In genomic region chr7:82615527-82615926, GRCh38 we compare ENCODE assay signal across 13 cellular contexts.
DNase-seq lines count a peak whose midpoint lies in the region; ATAC-seq, FAIRE-seq and TF ChIP-seq lines count a peak whose summit lies in the region.
"Had no signal": no experiment of that assay in that cellular context is flagged by ENCODE, and none has a peak within 500 bp of the region (broad histone marks: within the 10 kb centered on the region; RNA-seq: fewer than 3 reads in every experiment).

No MANE protein-coding gene starts in this region.

- H3K9me3 Mint-ChIP-seq in endothelial cell (ENCODE audit: unreplicated experiment), result no peaks in the 10 kb centered on the region
- no peaks in the 10 kb centered on the region for H3K9me3 Mint-ChIP-seq in stimulated activated naive CD8-positive, alpha-beta T cell treated with anti-CD3 and anti-CD28 coated beads, Interleukin-15, amount 100 ng/mL, for 72 hours
- H3K9me3 Mint-ChIP-seq: neural crest cell had no signal

- no peak overlapping the region for H3K4me3 ChIP-seq in HL-60 (replicated peaks; ENCODE audit: insufficient read depth, low read length)
- H3K4me3 ChIP-seq: thoracic aorta had no signal

- peak; percentile 83 for ATAC-seq in GM21825 (IDR thresholded peaks at IDR 0.05; ENCODE audit: unreplicated experiment)
- ATAC-seq in stimulated activated naive CD8-positive, alpha-beta T cell treated with anti-CD3 and anti-CD28 coated beads, Interleukin-15, amount 100 ng/mL, for 72 hours, result no peak

- FAIRE-seq in GM12892 (lab: Jason Lieb, UNC), result peak; percentile 78

- no peaks in the 10 kb centered on the region for H3K36me3 Mint-ChIP-seq in endothelial cell (ENCODE audit: low read depth, unreplicated experiment)
- H3K36me3 Mint-ChIP-seq: CD8-positive, alpha-beta memory T cell had no signal

- H3K27ac ChIP-seq in HL-60 (replicated peaks), result peak overlapping the region; percentile 66
- H3K27ac ChIP-seq: thoracic aorta had no signal

- no peak for TF ChIP-seq CTCF in HL-60 (IDR thresholded peaks at IDR 0.05; ENCODE audit: insufficient read depth, low read length)
- no peak for TF ChIP-seq CTCF in endothelial cell (IDR thresholded peaks at IDR 0.05; ENCODE audit: unreplicated experiment)
- no peak for TF ChIP-seq CTCF in GM20000 (IDR thresholded peaks at IDR 0.05; ENCODE audit: extremely low read depth, missing control alignments)

- H3K27ac Mint-ChIP-seq in endothelial cell (ENCODE audit: unreplicated experiment), result peak overlapping the region; percentile 64
- H3K27ac Mint-ChIP-seq in stimulated activated naive CD8-positive, alpha-beta T cell treated with anti-CD3 and anti-CD28 coated beads, Interleukin-15, amount 100 ng/mL, for 72 hours, result no peak overlapping the region

- no peak for DNase-seq in GM12892 (ENCODE audit: insufficient read length)
- DNase-seq in HL-60 (ENCODE audit: low read depth in 1 of 2, low spot score in 1 of 2), result peak; percentile 26 to 91
- no peak for DNase-seq in endothelial cell (ENCODE audit: low spot score)
- DNase-seq in GM20000 (ENCODE audit: low spot score), result no peak
- DNase-seq in NCI-H2107 (lab: John Stamatoyannopoulos, UW), result no peak
- no peak for DNase-seq in stimulated activated naive CD8-positive, alpha-beta T cell treated with anti-CD3 and anti-CD28 coated beads, Interleukin-15, amount 100 ng/mL, for 72 hours
- no peak for DNase-seq in HK-2 (ENCODE audit: unreplicated experiment)
- DNase-seq: CD8-positive, alpha-beta memory T cell; NCI-H1436 treated with DMSO at 0.1 percent for 48 hours; stimulated activated CD4-positive, alpha-beta T cell treated with anti-CD3 and anti-CD28 coated beads, Interleukin-4, amount 100 ng/mL, for 24 hours had no signal

- H3K27me3 ChIP-seq in HL-60 (ENCODE audit: insufficient read depth, poor library complexity, severe bottlenecking), result no peaks in the 10 kb centered on the region

- peaks cover 11% of the 10 kb centered on the region for H3K4me1 Mint-ChIP-seq in endothelial cell (ENCODE audit: unreplicated experiment)
- H3K4me1 Mint-ChIP-seq in stimulated activated naive CD8-positive, alpha-beta T cell treated with anti-CD3 and anti-CD28 coated beads, Interleukin-15, amount 100 ng/mL, for 72 hours, result peaks cover 7% of the 10 kb centered on the region
- H3K4me1 Mint-ChIP-seq: CD8-positive, alpha-beta memory T cell; neural crest cell had no signal

- no peak for TF ChIP-seq POLR2A in GM12892 (IDR thresholded peaks at IDR 0.05; ENCODE audit: low read depth, low read length)

- H3K4me3 Mint-ChIP-seq in endothelial cell (ENCODE audit: unreplicated experiment), result no peak overlapping the region
- H3K4me3 Mint-ChIP-seq in stimulated activated naive CD8-positive, alpha-beta T cell treated with anti-CD3 and anti-CD28 coated beads, Interleukin-15, amount 100 ng/mL, for 72 hours, result no peak overlapping the region
- H3K4me3 Mint-ChIP-seq: CD8-positive, alpha-beta memory T cell; neural crest cell had no signal

- no peaks in the 10 kb centered on the region for H3K27me3 Mint-ChIP-seq in endothelial cell (ENCODE audit: unreplicated experiment)
- no peaks in the 10 kb centered on the region for H3K27me3 Mint-ChIP-seq in stimulated activated naive CD8-positive, alpha-beta T cell treated with anti-CD3 and anti-CD28 coated beads, Interleukin-15, amount 100 ng/mL, for 72 hours
- H3K27me3 Mint-ChIP-seq: CD8-positive, alpha-beta memory T cell had no signal

Comparison
In these comparisons a context has a peak if more than half of its experiments do, and no peak if none do; other contexts are left out.
1. DNase-seq: peak in HL-60 (2 of 2); none in GM12892 (single experiment), endothelial cell (single experiment), GM20000 (single experiment), NCI-H2107 (single experiment), stimulated activated naive CD8-positive, alpha-beta T cell treated with anti-CD3 and anti-CD28 coated beads, Interleukin-15, amount 100 ng/mL, for 72 hours (0 of 2) and HK-2 (single experiment).